In genomic region chrX:20500171-20500865, GRCh38 we compare ENCODE assay signal across 11 cellular contexts.
DNase-seq lines count a peak whose midpoint lies in the region; ATAC-seq and TF ChIP-seq lines count a peak whose summit lies in the region.
"Had no signal": no experiment of that assay in that cellular context is flagged by ENCODE, and none has a peak within 500 bp of the region (broad histone marks: within the 10 kb centered on the region; RNA-seq: fewer than 3 reads in every experiment).

No MANE protein-coding gene starts in this region.

- no peak for TF ChIP-seq EP300 in suprapubic skin (IDR thresholded peaks at IDR 0.05)

- 55% methylated on average over 6 of the region's 6 CpGs for WGBS in suprapubic skin

- ATAC-seq in CD4-positive, CD25-positive, alpha-beta regulatory T cell (ENCODE audit: low read depth in 2 of 2), result peak; percentile 53 to 58
- ATAC-seq in GM19324 (IDR thresholded peaks at IDR 0.05; ENCODE audit: low FRiP score, unreplicated experiment), result peak; percentile 57
- peak; percentile 96 for ATAC-seq in HG03432 (IDR thresholded peaks at IDR 0.05; ENCODE audit: unreplicated experiment)

- H3K9me3 ChIP-seq in CD4-positive, CD25-positive, alpha-beta regulatory T cell (ENCODE audit: control insufficient read depth in 2 of 2, low read length in 2 of 2), result no peaks in the 10 kb centered on the region
- no peaks in the 10 kb centered on the region for H3K9me3 ChIP-seq in suprapubic skin

- peak in 1 of 3 donors; percentile 39 for DNase-seq in CD4-positive, CD25-positive, alpha-beta regulatory T cell
- no peak for DNase-seq in activated T-helper 1 cell treated with anti-CD3 and anti-CD28 coated beads, Interleukin-12 subunit alpha, Interleukin-12 subunit beta, Interleukin-2, Interleukin-4 antibody, amounts not matched to agents 30 ng/mL and 10 ng/mL and 1 ng/mL, durations not matched to agents 14 hours and 24 hours and 36 hours (ENCODE audit: low spot score)
- DNase-seq in D341Med (ENCODE audit: low spot score), result no peak
- no peak for DNase-seq in NOMO-1 treated with dmso at 0.1 percent for 144 hours (lab: John Stamatoyannopoulos, UW; ENCODE audit: unreplicated experiment)
- no peak for DNase-seq in NCI-H2081 (lab: John Stamatoyannopoulos, UW)
- DNase-seq in suprapubic skin (ENCODE audit: low spot score in 2 of 2), result no peak
- DNase-seq: brain microvascular endothelial cell, GF-D8, NCI-H510A had no signal

- intact Hi-C loops in activated T-helper 1 cell treated with anti-CD3 and anti-CD28 coated beads, Interleukin-12 subunit alpha, Interleukin-12 subunit beta, Interleukin-2, Interleukin-4 antibody, amounts not matched to agents 30 ng/mL and 10 ng/mL and 1 ng/mL, durations not matched to agents 14 hours and 24 hours and 36 hours (cut with micrococcal nuclease), result loop anchor here (2.0 to 5.0 kb wide), 2 partner anchors 16 to 233 kb away; partner anchors contain the start of gene RPS6KA3

- H3K27me3 Mint-ChIP-seq in CD4-positive, CD25-positive, alpha-beta regulatory T cell, result peaks cover 13% of the 10 kb centered on the region
- H3K27me3 Mint-ChIP-seq in activated T-helper 1 cell treated with anti-CD3 and anti-CD28 coated beads, Interleukin-12 subunit alpha, Interleukin-12 subunit beta, Interleukin-2, Interleukin-4 antibody, amounts not matched to agents 30 ng/mL and 10 ng/mL and 1 ng/mL, durations not matched to agents 14 hours and 24 hours and 36 hours (ENCODE audit: insufficient read depth), result peaks cover 14% of the 10 kb centered on the region

- H3K9me3 Mint-ChIP-seq in CD4-positive, CD25-positive, alpha-beta regulatory T cell, result peaks cover 0 to 2% (median 0%) of the 10 kb centered on the region in 7 donors
- peaks cover 4% of the 10 kb centered on the region for H3K9me3 Mint-ChIP-seq in activated T-helper 1 cell treated with anti-CD3 and anti-CD28 coated beads, Interleukin-12 subunit alpha, Interleukin-12 subunit beta, Interleukin-2, Interleukin-4 antibody, amounts not matched to agents 30 ng/mL and 10 ng/mL and 1 ng/mL, durations not matched to agents 14 hours and 24 hours and 36 hours

- H3K36me3 Mint-ChIP-seq in CD4-positive, CD25-positive, alpha-beta regulatory T cell, result no peaks in the 10 kb centered on the region
- H3K36me3 Mint-ChIP-seq in activated T-helper 1 cell treated with anti-CD3 and anti-CD28 coated beads, Interleukin-12 subunit alpha, Interleukin-12 subunit beta, Interleukin-2, Interleukin-4 antibody, amounts not matched to agents 30 ng/mL and 10 ng/mL and 1 ng/mL, durations not matched to agents 14 hours and 24 hours and 36 hours (ENCODE audit: low read depth), result peaks cover 2% of the 10 kb centered on the region

- no peak for TF ChIP-seq POLR2A in suprapubic skin (IDR thresholded peaks at IDR 0.05)

- H3K36me3 ChIP-seq in CD4-positive, CD25-positive, alpha-beta regulatory T cell (ENCODE audit: control insufficient read depth, insufficient read depth, low read length), result no peaks in the 10 kb centered on the region
- no peaks in the 10 kb centered on the region for H3K36me3 ChIP-seq in suprapubic skin
- H3K36me3 ChIP-seq: brain microvascular endothelial cell had no signal

- H3K27ac Mint-ChIP-seq in CD4-positive, CD25-positive, alpha-beta regulatory T cell, result no peak overlapping the region
- H3K27ac Mint-ChIP-seq in activated T-helper 1 cell treated with anti-CD3 and anti-CD28 coated beads, Interleukin-12 subunit alpha, Interleukin-12 subunit beta, Interleukin-2, Interleukin-4 antibody, amounts not matched to agents 30 ng/mL and 10 ng/mL and 1 ng/mL, durations not matched to agents 14 hours and 24 hours and 36 hours, result peak overlapping the region; percentile 51

- H3K4me1 Mint-ChIP-seq in CD4-positive, CD25-positive, alpha-beta regulatory T cell, result peaks cover 0 to 10% (median 7%) of the 10 kb centered on the region in 4 donors
- H3K4me1 Mint-ChIP-seq in activated T-helper 1 cell treated with anti-CD3 and anti-CD28 coated beads, Interleukin-12 subunit alpha, Interleukin-12 subunit beta, Interleukin-2, Interleukin-4 antibody, amounts not matched to agents 30 ng/mL and 10 ng/mL and 1 ng/mL, durations not matched to agents 14 hours and 24 hours and 36 hours (ENCODE audit: low read depth), result peaks cover 31% of the 10 kb centered on the region

- TF ChIP-seq CTCF in suprapubic skin (IDR thresholded peaks at IDR 0.05), result no peak

- no peak overlapping the region for H3K27ac ChIP-seq in CD4-positive, CD25-positive, alpha-beta regulatory T cell (ENCODE audit: insufficient read depth, low read length, poor library complexity, severe bottlenecking)
- no peak overlapping the region for H3K27ac ChIP-seq in suprapubic skin
- H3K27ac ChIP-seq: brain microvascular endothelial cell had no signal

- H3K4me1 ChIP-seq in CD4-positive, CD25-positive, alpha-beta regulatory T cell (ENCODE audit: control insufficient read depth, insufficient read depth, low read length, poor library complexity, severe bottlenecking), result no peaks in the 10 kb centered on the region
- H3K4me1 ChIP-seq in suprapubic skin, result no peaks in the 10 kb centered on the region

- H3K4me3 ChIP-seq in CD4-positive, CD25-positive, alpha-beta regulatory T cell (ENCODE audit: low read depth, low read length), result no peak overlapping the region
- H3K4me3 ChIP-seq in suprapubic skin, result no peak overlapping the region

- no peak overlapping the region for H3K4me3 Mint-ChIP-seq in CD4-positive, CD25-positive, alpha-beta regulatory T cell
- no peak overlapping the region for H3K4me3 Mint-ChIP-seq in activated T-helper 1 cell treated with anti-CD3 and anti-CD28 coated beads, Interleukin-12 subunit alpha, Interleukin-12 subunit beta, Interleukin-2, Interleukin-4 antibody, amounts not matched to agents 30 ng/mL and 10 ng/mL and 1 ng/mL, durations not matched to agents 14 hours and 24 hours and 36 hours

- peaks cover 3% of the 10 kb centered on the region for H3K27me3 ChIP-seq in CD4-positive, CD25-positive, alpha-beta regulatory T cell (ENCODE audit: control insufficient read depth, insufficient read depth, low read length)
- H3K27me3 ChIP-seq in suprapubic skin, result no peaks in the 10 kb centered on the region
- H3K27me3 ChIP-seq: brain microvascular endothelial cell had no signal
